In genomic region chr12:101939856-101940265, GRCh38 we compare ENCODE assay signal across 8 cellular contexts.
A peak's percentile ranks its signal among the peaks of the same experiment; 100 is the strongest.
DNase-seq lines count a peak whose midpoint lies in the region; ATAC-seq and TF ChIP-seq lines count a peak whose summit lies in the region.

No MANE protein-coding gene starts in this region.

- CTCF ChIA-PET in MCF 10A (lab: Yijun Ruan, JAX), result interaction anchor here (0.6 to 4.8 kb wide), 26 partner anchors 8 to 939 kb away, joined by 3 to 35 read pairs (median 4); partner anchors contain the start of gene WASHC3

- H3K4me3 Mint-ChIP-seq in MCF 10A (ENCODE audit: unreplicated experiment), result no peak overlapping the region

- BruUV-seq in MCF 10A (replicated peaks; lab: Mats Ljungman, UMichigan), result no TSS peak

- H3K27me3 Mint-ChIP-seq in MCF 10A (ENCODE audit: insufficient read depth, unreplicated experiment), result no peaks in the 10 kb centered on the region

- ATAC-seq in HG02588 (IDR thresholded peaks at IDR 0.05; ENCODE audit: unreplicated experiment), result no peak

- DNase-seq in Ammon's horn (ENCODE audit: low spot score) (peak; percentile 84), GM20000 (ENCODE audit: low spot score) (peak; percentile 45), NCI-H1694 treated with DMSO at 0.1 percent for 48 hours (lab: John Stamatoyannopoulos, UW) (peak; percentile 48), T-helper 22 cell (ENCODE audit: low read depth) (peak; percentile 2), MCF 10A (ENCODE audit: unreplicated experiment) (peak; percentile 81), islet precursor cell (peak; percentile 79)
- peak; percentile 9 to 24 (median 14) for DNase-seq in stimulated activated CD4-positive, alpha-beta T cell treated with anti-CD3 and anti-CD28 coated beads, Interleukin-1b, Interleukin-23, amount 100 ng/mL, for 24 hours (ENCODE audit: low read depth in 4 of 4, low spot score in 1 of 4)

- no peaks in the 10 kb centered on the region for H3K36me3 Mint-ChIP-seq in MCF 10A (ENCODE audit: insufficient read depth, unreplicated experiment)

- TF ChIP-seq CTCF in GM20000 (IDR thresholded peaks at IDR 0.05; ENCODE audit: extremely low read depth, missing control alignments), result peak; percentile 48
- TF ChIP-seq CTCF in MCF 10A (IDR thresholded peaks at IDR 0.05; ENCODE audit: unreplicated experiment), result peak; percentile 77

- no peak overlapping the region for H3K27ac Mint-ChIP-seq in MCF 10A (ENCODE audit: low read depth, unreplicated experiment)

- POLR2A ChIA-PET in MCF 10A (lab: Yijun Ruan, JAX), result interaction anchor here (0.7 to 1.5 kb wide), 2 partner anchors 13 to 122 kb away, joined by 3 read pairs; partner anchors contain the start of gene WASHC3

- peaks cover 23% of the 10 kb centered on the region for H3K4me1 Mint-ChIP-seq in MCF 10A (ENCODE audit: insufficient read depth, unreplicated experiment)

- intact Hi-C loops in MCF 10A (cut with micrococcal nuclease), result loop anchor here (1.0 to 10.0 kb wide), 8 partner anchors 125 to 939 kb away; partner anchors contain the start of gene WASHC3

- H3K9me3 Mint-ChIP-seq in MCF 10A (ENCODE audit: unreplicated experiment), result no peaks in the 10 kb centered on the region

Comparison
In these comparisons a context has a peak if more than half of its experiments do, and no peak if none do; other contexts are left out.
1. DNase-seq: peak in every context shown above with its lines; median percentile 84 in Ammon's horn; 81 in MCF 10A; 79 in islet precursor cell; 48 in NCI-H1694 treated with DMSO at 0.1 percent for 48 hours; 45 in GM20000; 14 in stimulated activated CD4-positive, alpha-beta T cell treated with anti-CD3 and anti-CD28 coated beads, Interleukin-1b, Interleukin-23, amount 100 ng/mL, for 24 hours; 2 in T-helper 22 cell.